ENCODE assay signal across 28 cellular contexts in genomic region chr12:104508752-104509446, GRCh38. TPM values are rescaled to one million over a fixed set of nuclear protein-coding genes. Genes with fewer than 3 reads are reported as not detected.
DNase-seq lines count a peak whose midpoint lies in the region; ATAC-seq lines count a peak whose summit lies in the region.
"Had no signal": no experiment of that assay in that cellular context is flagged by ENCODE, and none has a peak within 500 bp of the region (broad histone marks: within the 10 kb centered on the region; RNA-seq: fewer than 3 reads in every experiment).

No MANE protein-coding gene starts in this region.

- peak; percentile 24 to 36 for ATAC-seq in activated T-cell treated with anti-CD3 and anti-CD28 coated beads, Interleukin-2, amount 50 U/mL, for 4 hours
- ATAC-seq in T-cell (replicated peaks in 1 of 4) = no peak
- no peak for ATAC-seq in activated naive CD8-positive, alpha-beta T cell treated with anti-CD3 and anti-CD28 coated beads, Interleukin-2, amount 50 U/mL, for 24 hours
- ATAC-seq in stimulated activated memory B cell treated with anti-CD40 and anti-IgM and Interleukin-4, amounts not matched to agents 10 μg/mL and 1 μg/mL and 100 μg/mL, for 72 hours = no peak
- ATAC-seq in HG02642 (IDR thresholded peaks at IDR 0.05; ENCODE audit: poor library complexity, unreplicated experiment) = no peak
- ATAC-seq in HG03196 (IDR thresholded peaks at IDR 0.05; ENCODE audit: unreplicated experiment) = no peak
- ATAC-seq: right cardiac atrium had no signal

- DNase-seq in activated T-cell treated with anti-CD3 and anti-CD28 coated beads, Interleukin-2, amount 50 U/mL, for 4 hours = no peak
- DNase-seq in activated T-cell treated with anti-CD3 and anti-CD28 coated beads, Interleukin-2, amount 50 U/mL, for 1 hour = no peak
- DNase-seq in T-cell (no peak), medulla oblongata (ENCODE audit: extremely low spot score) (no peak)
- no peak for DNase-seq in activated naive CD8-positive, alpha-beta T cell treated with anti-CD3 and anti-CD28 coated beads, Interleukin-2, amount 50 U/mL, for 24 hours
- DNase-seq: activated CD4-positive, CD25-positive, alpha-beta regulatory T cell treated with anti-CD3 and anti-CD28 coated beads, Interleukin-2, amount 50 U/mL, for 72 hours; activated gamma-delta T cell; BE2C; Caco-2; central memory CD4-positive, alpha-beta T cell; DMS53; endodermal cell; H7; Karpas-422; mammary epithelial cell; NCI-H1417 treated with DMSO at 0.1 percent for 48 hours; NCI-H2081 treated with DMSO at 0.1 percent for 48 hours; NCI-H226; NCI-H526 treated with DMSO at 0.1 percent for 48 hours; NK-92 treated with Interleukin-12 subunit alpha and Interleukin-12 subunit beta, amount 100 ng/mL, for 24 hours; PC-9; posterior cingulate gyrus; right cardiac atrium; SK-N-SH; stimulated activated CD4-positive, alpha-beta T cell treated with anti-CD3 and anti-CD28 coated beads, Interleukin-1b, Interleukin-23, amount 100 ng/mL, for 48 hours had no signal

- CTCF ChIA-PET in T-cell (lab: Charles Lee) = no interaction called here

- H3K27ac Mint-ChIP-seq in T-cell = peak overlapping the region; percentile 7 to 44
- H3K27ac Mint-ChIP-seq in activated naive CD8-positive, alpha-beta T cell treated with anti-CD3 and anti-CD28 coated beads, Interleukin-2, amount 50 U/mL, for 24 hours = peak overlapping the region; percentile 57
- peak overlapping the region; percentile 65 for H3K27ac Mint-ChIP-seq in stimulated activated memory B cell treated with anti-CD40 and anti-IgM and Interleukin-4, amounts not matched to agents 10 μg/mL and 1 μg/mL and 100 μg/mL, for 72 hours
- H3K27ac Mint-ChIP-seq: endodermal cell had no signal

- no peak overlapping the region for H3K4me3 Mint-ChIP-seq in activated T-cell treated with anti-CD3 and anti-CD28 coated beads, Interleukin-2, amount 50 U/mL, for 4 hours
- H3K4me3 Mint-ChIP-seq in T-cell = no peak overlapping the region
- H3K4me3 Mint-ChIP-seq in activated naive CD8-positive, alpha-beta T cell treated with anti-CD3 and anti-CD28 coated beads, Interleukin-2, amount 50 U/mL, for 24 hours = peak overlapping the region; percentile 5
- H3K4me3 Mint-ChIP-seq in stimulated activated memory B cell treated with anti-CD40 and anti-IgM and Interleukin-4, amounts not matched to agents 10 μg/mL and 1 μg/mL and 100 μg/mL, for 72 hours = no peak overlapping the region
- H3K4me3 Mint-ChIP-seq: endodermal cell had no signal

- H3K36me3 Mint-ChIP-seq in activated T-cell treated with anti-CD3 and anti-CD28 coated beads, Interleukin-2, amount 50 U/mL, for 4 hours (ENCODE audit: insufficient read depth) = peaks cover 9% of the 10 kb centered on the region
- H3K36me3 Mint-ChIP-seq in T-cell = peaks cover 21% of the 10 kb centered on the region
- no peaks in the 10 kb centered on the region for H3K36me3 Mint-ChIP-seq in activated naive CD8-positive, alpha-beta T cell treated with anti-CD3 and anti-CD28 coated beads, Interleukin-2, amount 50 U/mL, for 24 hours (ENCODE audit: low read depth)
- H3K36me3 Mint-ChIP-seq in stimulated activated memory B cell treated with anti-CD40 and anti-IgM and Interleukin-4, amounts not matched to agents 10 μg/mL and 1 μg/mL and 100 μg/mL, for 72 hours = peaks cover 30% of the 10 kb centered on the region

- peaks cover 81% of the 10 kb centered on the region for H3K4me1 Mint-ChIP-seq in activated T-cell treated with anti-CD3 and anti-CD28 coated beads, Interleukin-2, amount 50 U/mL, for 4 hours (ENCODE audit: low read depth)
- H3K4me1 Mint-ChIP-seq in T-cell = peaks cover 67 to 88% (median 82%) of the 10 kb centered on the region in 3 donors
- peaks cover 65% of the 10 kb centered on the region for H3K4me1 Mint-ChIP-seq in activated naive CD8-positive, alpha-beta T cell treated with anti-CD3 and anti-CD28 coated beads, Interleukin-2, amount 50 U/mL, for 24 hours
- H3K4me1 Mint-ChIP-seq in stimulated activated memory B cell treated with anti-CD40 and anti-IgM and Interleukin-4, amounts not matched to agents 10 μg/mL and 1 μg/mL and 100 μg/mL, for 72 hours = peaks cover 78% of the 10 kb centered on the region

- no peaks in the 10 kb centered on the region for H3K27me3 Mint-ChIP-seq in activated T-cell treated with anti-CD3 and anti-CD28 coated beads, Interleukin-2, amount 50 U/mL, for 4 hours (ENCODE audit: low read depth)
- no peaks in the 10 kb centered on the region for H3K27me3 Mint-ChIP-seq in T-cell
- H3K27me3 Mint-ChIP-seq in activated naive CD8-positive, alpha-beta T cell treated with anti-CD3 and anti-CD28 coated beads, Interleukin-2, amount 50 U/mL, for 24 hours = no peaks in the 10 kb centered on the region
- H3K27me3 Mint-ChIP-seq in stimulated activated memory B cell treated with anti-CD40 and anti-IgM and Interleukin-4, amounts not matched to agents 10 μg/mL and 1 μg/mL and 100 μg/mL, for 72 hours = no peaks in the 10 kb centered on the region

- H3K9me3 Mint-ChIP-seq in activated T-cell treated with anti-CD3 and anti-CD28 coated beads, Interleukin-2, amount 50 U/mL, for 4 hours = no peaks in the 10 kb centered on the region
- H3K9me3 Mint-ChIP-seq in T-cell = peaks cover 0 to 4% (median 0%) of the 10 kb centered on the region in 3 donors
- H3K9me3 Mint-ChIP-seq in activated naive CD8-positive, alpha-beta T cell treated with anti-CD3 and anti-CD28 coated beads, Interleukin-2, amount 50 U/mL, for 24 hours = peaks cover 7% of the 10 kb centered on the region
- H3K9me3 Mint-ChIP-seq in stimulated activated memory B cell treated with anti-CD40 and anti-IgM and Interleukin-4, amounts not matched to agents 10 μg/mL and 1 μg/mL and 100 μg/mL, for 72 hours = peaks cover 6% of the 10 kb centered on the region

- POLR2A ChIA-PET in T-cell (lab: Charles Lee) = no interaction called here

RNA-seq across cellular contexts. Expression of gene CHST11, which starts 52.2 kb away (rescaled TPM):
- 10 to 100 TPM; 40.5 to 70.7 (median 61.7) TPM for total RNA-seq in activated T-cell treated with anti-CD3 and anti-CD28 coated beads, Interleukin-2, amount 50 U/mL, for 4 hours
- total RNA-seq in T-cell = 10 to 100 TPM; 49.8 to 78.3 (median 63.7) TPM

Comparison
In these comparisons a context has a peak if more than half of its experiments do, and no peak if none do; other contexts are left out.
1. ATAC-seq: peak in activated T-cell treated with anti-CD3 and anti-CD28 coated beads, Interleukin-2, amount 50 U/mL, for 4 hours (2 of 2); none in T-cell (0 of 4), activated naive CD8-positive, alpha-beta T cell treated with anti-CD3 and anti-CD28 coated beads, Interleukin-2, amount 50 U/mL, for 24 hours (single experiment), stimulated activated memory B cell treated with anti-CD40 and anti-IgM and Interleukin-4, amounts not matched to agents 10 μg/mL and 1 μg/mL and 100 μg/mL, for 72 hours (single experiment), HG02642 (single experiment) and HG03196 (single experiment).
2. Peak in every context shown above with its lines, with median percentiles within 50 percentile points of each other: H3K27ac Mint-ChIP-seq.